Comparison of ENCODE assay signal across 22 cellular contexts in the genomic region with DNA sequence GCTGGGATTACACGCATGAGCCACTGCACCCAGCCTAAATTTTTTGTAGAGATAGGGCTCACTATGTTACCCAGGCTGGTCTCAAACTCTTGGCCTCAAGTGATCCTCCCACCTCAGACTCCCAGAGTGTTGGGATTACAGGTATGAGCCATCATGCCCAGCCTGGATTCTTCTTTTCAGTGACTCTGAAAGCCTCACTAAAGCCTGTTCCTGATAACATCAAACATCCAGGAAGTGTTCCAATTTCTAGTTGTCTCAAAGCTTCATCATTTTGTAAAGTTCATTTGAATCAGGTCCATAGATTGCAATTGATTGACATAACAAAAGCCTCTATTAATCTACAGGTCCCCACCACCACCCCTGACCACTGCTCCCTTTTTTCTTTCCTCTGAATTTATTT.
"Had no signal": no experiment of that assay in that cellular context is flagged by ENCODE, and none has a peak within 500 bp of the region (broad histone marks: within the 10 kb centered on the region; RNA-seq: fewer than 3 reads in every experiment).

No MANE protein-coding gene starts in this region.

- H3K27ac ChIP-seq: body of pancreas, cardiac muscle cell, epithelial cell of prostate, gastroesophageal sphincter, transverse colon, WERI-Rb-1 had no signal

- H3K9me3 Mint-ChIP-seq: activated CD4-positive, alpha-beta memory T cell treated with anti-CD3 and anti-CD28 coated beads for 36 hours; activated naive CD4-positive, alpha-beta T cell treated with anti-CD3 and anti-CD28 coated beads, Interleukin-2, amount 50 U/mL, for 24 hours; activated T-helper 1 cell treated with anti-CD3 and anti-CD28 coated beads, Interleukin-12 subunit alpha, Interleukin-12 subunit beta, Interleukin-2, Interleukin-4 antibody, amounts not matched to agents 30 ng/mL and 10 ng/mL and 1 ng/mL, durations not matched to agents 14 hours and 24 hours and 36 hours; neural crest cell; stimulated activated effector memory CD8-positive, alpha-beta T cell treated with anti-CD3 and anti-CD28 coated beads, Interleukin-12 subunit alpha, Interleukin-12 subunit beta, amount 100 ng/mL, for 72 hours; T-helper 2 cell treated with Interferon-gamma antibody and Interleukin-4, amounts not matched to agents 5 μg/mL and 100 μg/mL, for 36 hours had no signal

- H3K27me3 ChIP-seq: body of pancreas, cardiac muscle cell, gastroesophageal sphincter, transverse colon had no signal

- H3K4me3 ChIP-seq: body of pancreas, cardiac muscle cell, gastroesophageal sphincter, transverse colon had no signal

- H3K27me3 Mint-ChIP-seq: activated CD4-positive, alpha-beta memory T cell treated with anti-CD3 and anti-CD28 coated beads for 36 hours; activated CD8-positive, alpha-beta memory T cell treated with anti-CD3 and anti-CD28 coated beads, Interleukin-2, amount 10 ng/mL, durations not matched to agents 7 days and 5 days; activated naive CD4-positive, alpha-beta T cell treated with anti-CD3 and anti-CD28 coated beads, Interleukin-2, amount 50 U/mL, for 24 hours had no signal

- ATAC-seq: activated CD8-positive, alpha-beta memory T cell treated with anti-CD3 and anti-CD28 coated beads, Interleukin-2, amount 10 ng/mL, durations not matched to agents 7 days and 5 days; body of pancreas; gastroesophageal sphincter; left cardiac atrium; sciatic nerve; stimulated activated effector memory CD8-positive, alpha-beta T cell treated with anti-CD3 and anti-CD28 coated beads, Interleukin-12 subunit alpha, Interleukin-12 subunit beta, amount 100 ng/mL, for 72 hours had no signal

- DNase-seq: activated CD4-positive, alpha-beta memory T cell treated with anti-CD3 and anti-CD28 coated beads for 36 hours; activated CD8-positive, alpha-beta memory T cell treated with anti-CD3 and anti-CD28 coated beads, Interleukin-2, amount 10 ng/mL, durations not matched to agents 7 days and 5 days; activated gamma-delta T cell treated with Interleukin-2 at 50 U/mL for 16 hours; anterior cingulate cortex; body of pancreas; head of caudate nucleus; left cardiac atrium; occipital lobe; posterior cingulate gyrus; small intestine; stimulated activated CD4-positive, alpha-beta T cell treated with anti-CD3 and anti-CD28 coated beads, Interleukin-2, amount 100 ng/mL, for 24 hours; transverse colon; WERI-Rb-1 had no signal

- H3K27ac Mint-ChIP-seq: activated CD4-positive, alpha-beta memory T cell treated with anti-CD3 and anti-CD28 coated beads for 36 hours; activated CD8-positive, alpha-beta memory T cell treated with anti-CD3 and anti-CD28 coated beads, Interleukin-2, amount 10 ng/mL, durations not matched to agents 7 days and 5 days; activated naive CD4-positive, alpha-beta T cell treated with anti-CD3 and anti-CD28 coated beads, Interleukin-2, amount 50 U/mL, for 24 hours; stimulated activated effector memory CD8-positive, alpha-beta T cell treated with anti-CD3 and anti-CD28 coated beads, Interleukin-12 subunit alpha, Interleukin-12 subunit beta, amount 100 ng/mL, for 72 hours had no signal

- H3K4me3 Mint-ChIP-seq: activated CD4-positive, alpha-beta memory T cell treated with anti-CD3 and anti-CD28 coated beads for 36 hours; activated CD8-positive, alpha-beta memory T cell treated with anti-CD3 and anti-CD28 coated beads, Interleukin-2, amount 10 ng/mL, durations not matched to agents 7 days and 5 days; activated naive CD4-positive, alpha-beta T cell treated with anti-CD3 and anti-CD28 coated beads, Interleukin-2, amount 50 U/mL, for 24 hours; activated T-helper 1 cell treated with anti-CD3 and anti-CD28 coated beads, Interleukin-12 subunit alpha, Interleukin-12 subunit beta, Interleukin-2, Interleukin-4 antibody, amounts not matched to agents 30 ng/mL and 10 ng/mL and 1 ng/mL, durations not matched to agents 14 hours and 24 hours and 36 hours; neural crest cell; stimulated activated effector memory CD8-positive, alpha-beta T cell treated with anti-CD3 and anti-CD28 coated beads, Interleukin-12 subunit alpha, Interleukin-12 subunit beta, amount 100 ng/mL, for 72 hours; T-helper 2 cell treated with Interferon-gamma antibody and Interleukin-4, amounts not matched to agents 5 μg/mL and 100 μg/mL, for 36 hours had no signal

- H3K9me3 ChIP-seq: body of pancreas, gastroesophageal sphincter, transverse colon had no signal

- H3K4me1 ChIP-seq: gastroesophageal sphincter had no signal
